ENCODE assay signal across 1 cellular context in genomic region chr17:60398227-60398959, GRCh38.
TF ChIP-seq lines count a peak whose summit lies in the region.

No MANE protein-coding gene starts in this region.

TF ChIP-seq in K562, 482 proteins besides CTCF, POLR2A, EP300 and RAD21 (continued from another document and continues in another):
- no peak for TF ChIP-seq ZNF592 (IDR thresholded peaks at IDR 0.05)
- TF ChIP-seq SNRNP70 (optimal IDR thresholded peaks at IDR 0.05; ENCODE audit: low read depth, low read length): no peak
- TF ChIP-seq NFXL1 (CRISPR knock-in tag; IDR thresholded peaks at IDR 0.05): no peak
- TF ChIP-seq VEZF1 (CRISPR knock-in tag; IDR thresholded peaks at IDR 0.05): no peak
- no peak for TF ChIP-seq COPS2 (conservative IDR thresholded peaks at IDR 0.05)
- no peak for TF ChIP-seq ZNF140 (CRISPR knock-in tag; IDR thresholded peaks at IDR 0.05)
- TF ChIP-seq ETV6 (IDR thresholded peaks at IDR 0.05; ENCODE audit: borderline replicate concordance in 1 of 2, low read depth in 2 of 2, low read length in 1 of 2): peak; percentile 85 to 98
- no peak for TF ChIP-seq ETV6 (CRISPR knock-in tag; IDR thresholded peaks at IDR 0.05; ENCODE audit: borderline replicate concordance)
- TF ChIP-seq NUFIP1 (IDR thresholded peaks at IDR 0.05; ENCODE audit: partially characterized antibody): no peak
- TF ChIP-seq ZNF398 (CRISPR knock-in tag; IDR thresholded peaks at IDR 0.05): no peak
- no peak for TF ChIP-seq PYGO2 (tag; IDR thresholded peaks at IDR 0.05)
- 0 out of 4 replicates have a peak, but pooled peaks of 1 of the 2 experiments have one; percentile 16 for TF ChIP-seq RCOR1 (IDR thresholded peaks at IDR 0.05; ENCODE audit: borderline replicate concordance in 1 of 2, low read depth in 2 of 2, low read length in 2 of 2)
- TF ChIP-seq HDAC1 (IDR thresholded peaks at IDR 0.05): no peak
- no peak for TF ChIP-seq DMBX1 (CRISPR knock-in tag; IDR thresholded peaks at IDR 0.05; ENCODE audit: borderline replicate concordance)
- TF ChIP-seq MAX (CRISPR knock-in tag; IDR thresholded peaks at IDR 0.05): no peak
- no peak for TF ChIP-seq ILK (tag; IDR thresholded peaks at IDR 0.05; ENCODE audit: borderline replicate concordance, low read depth)
- TF ChIP-seq RBBP5 (IDR thresholded peaks at IDR 0.05; ENCODE audit: borderline replicate concordance, insufficient read depth, low read length, poor library complexity, severe bottlenecking): no peak
- TF ChIP-seq PKNOX1 (IDR thresholded peaks at IDR 0.05): no peak
- TF ChIP-seq MEF2A (IDR thresholded peaks at IDR 0.05; ENCODE audit: control insufficient read depth, low read depth, low read length): no peak
- TF ChIP-seq ZNF57 (CRISPR knock-in tag; IDR thresholded peaks at IDR 0.05): no peak
- TF ChIP-seq IFI16 (CRISPR knock-in tag; IDR thresholded peaks at IDR 0.05): no peak
- no peak for TF ChIP-seq PCBP2 (IDR thresholded peaks at IDR 0.05; ENCODE audit: low read depth, low read length, poor library complexity, severe bottlenecking)
- TF ChIP-seq ELK3 (CRISPR knock-in tag; IDR thresholded peaks at IDR 0.05): no peak
- no peak for TF ChIP-seq TAF1 (IDR thresholded peaks at IDR 0.05; ENCODE audit: control insufficient read depth, extremely low read depth, insufficient read depth, low read length, severe bottlenecking)
- no peak for TF ChIP-seq E2F1 (CRISPR knock-in tag; IDR thresholded peaks at IDR 0.05)
- TF ChIP-seq ZNF41 (CRISPR knock-in tag; conservative IDR thresholded peaks at IDR 0.05): no peak
- no peak for TF ChIP-seq BDP1 (IDR thresholded peaks at IDR 0.05; ENCODE audit: insufficient read depth, insufficient read length)
- TF ChIP-seq ASH1L (IDR thresholded peaks at IDR 0.05; ENCODE audit: borderline replicate concordance, low read depth, partially characterized antibody): no peak
- TF ChIP-seq STAG1 (CRISPR knock-in tag; IDR thresholded peaks at IDR 0.05; ENCODE audit: borderline replicate concordance): no peak
- peak; percentile 17; the same call in 1 of the 2 replicates for TF ChIP-seq HDAC2 (IDR thresholded peaks at IDR 0.05)
- TF ChIP-seq ARID1B (IDR thresholded peaks at IDR 0.05): peak; percentile 54
- TF ChIP-seq ZNF184 (CRISPR knock-in tag; IDR thresholded peaks at IDR 0.05): no peak
- TF ChIP-seq JUND (IDR thresholded peaks at IDR 0.05; ENCODE audit: borderline replicate concordance, low read depth, low read length): 0 out of 2 replicates have a peak, but pooled peaks have one; percentile 7
- no peak for TF ChIP-seq JUND (tag; IDR thresholded peaks at IDR 0.05; ENCODE audit: borderline replicate concordance, low read depth, low read length)
- no peak for TF ChIP-seq IRF1 (CRISPR knock-in tag; IDR thresholded peaks at IDR 0.05; ENCODE audit: borderline replicate concordance)
- no peak for TF ChIP-seq TARDBP (IDR thresholded peaks at IDR 0.05)
- TF ChIP-seq ZNF764 (CRISPR knock-in tag; IDR thresholded peaks at IDR 0.05; ENCODE audit: low read depth): no peak
- TF ChIP-seq HBP1 (CRISPR knock-in tag; IDR thresholded peaks at IDR 0.05): no peak
- no peak for TF ChIP-seq TSC22D4 (tag; IDR thresholded peaks at IDR 0.05)
- no peak for TF ChIP-seq FOXM1 (IDR thresholded peaks at IDR 0.05; ENCODE audit: low read depth)
- no peak for TF ChIP-seq FOXM1 (CRISPR knock-in tag; IDR thresholded peaks at IDR 0.05; ENCODE audit: low read depth)
- no peak for TF ChIP-seq GATAD2A (IDR thresholded peaks at IDR 0.05)
